In genomic region chr17:42183741-42184711, GRCh38 we compare ENCODE assay signal across 7 cellular contexts. TPM values are rescaled to one million over a fixed set of nuclear protein-coding genes. Genes with fewer than 3 reads are reported as not detected.
A peak's percentile ranks its signal among the peaks of the same experiment; 100 is the strongest.
DNase-seq lines count a peak whose midpoint lies in the region; ATAC-seq and TF ChIP-seq lines count a peak whose summit lies in the region.

No MANE protein-coding gene starts in this region.

- no peaks in the 10 kb centered on the region for H3K9me3 Mint-ChIP-seq in endothelial cell (ENCODE audit: unreplicated experiment)

- H3K4me1 Mint-ChIP-seq in endothelial cell (ENCODE audit: unreplicated experiment), result peaks cover 30% of the 10 kb centered on the region

- TF ChIP-seq POLR2A in GM18505 (IDR thresholded peaks at IDR 0.05; ENCODE audit: borderline replicate concordance, extremely low read depth, insufficient read depth, insufficient read length), result peak; percentile 71

- peak overlapping the region; percentile 83 for H3K4me3 Mint-ChIP-seq in endothelial cell (ENCODE audit: unreplicated experiment)

- ATAC-seq in GM18505 (IDR thresholded peaks at IDR 0.05; ENCODE audit: unreplicated experiment) (peak; percentile 49), HG03097 (IDR thresholded peaks at IDR 0.05; ENCODE audit: low FRiP score, unreplicated experiment) (peak; percentile 49)

- peak; percentile 93 for TF ChIP-seq CTCF in endothelial cell (IDR thresholded peaks at IDR 0.05; ENCODE audit: unreplicated experiment)

- DNase-seq in NCI-H526 treated with DMSO at 0.1 percent for 48 hours (lab: John Stamatoyannopoulos, UW) (peak; percentile 25), endothelial cell (ENCODE audit: low spot score) (peak; percentile 91), midbrain (lab: John Stamatoyannopoulos, UW) (peak; percentile 85)
- peak; percentile 35 to 37 for DNase-seq in activated CD8-positive, alpha-beta memory T cell treated with anti-CD3 and anti-CD28 coated beads for 4 hours (ENCODE audit: low read depth in 2 of 2)
- DNase-seq in stimulated activated CD8-positive, alpha-beta memory T cell treated with anti-CD3 and anti-CD28 coated beads, Interleukin-15, amount 100 ng/mL, for 4 hours (ENCODE audit: low read depth in 2 of 2), result peak; percentile 42 to 58

- H3K27me3 Mint-ChIP-seq in endothelial cell (ENCODE audit: unreplicated experiment), result peaks cover 10% of the 10 kb centered on the region

- peak overlapping the region; percentile 26 for H3K27ac Mint-ChIP-seq in endothelial cell (ENCODE audit: unreplicated experiment)

- H3K36me3 Mint-ChIP-seq in endothelial cell (ENCODE audit: low read depth, unreplicated experiment), result peaks cover 4% of the 10 kb centered on the region

RNA-seq across cellular contexts. Expression of gene HCRT, which starts 1.2 kb away (rescaled TPM):
- not detected for total RNA-seq in endothelial cell (ENCODE audit: unreplicated experiment)

RNA-seq across cellular contexts. Expression of gene KCNH4, which starts 3.1 kb away (rescaled TPM):
- 0.08 TPM for total RNA-seq in endothelial cell (ENCODE audit: unreplicated experiment)

RNA-seq across cellular contexts. Expression of gene GHDC, which starts 10.3 kb away (rescaled TPM):
- total RNA-seq in endothelial cell (ENCODE audit: unreplicated experiment), result 7.2 TPM

RNA-seq across cellular contexts. Expression of gene RAB5C, which starts 29.2 kb away (rescaled TPM):
- total RNA-seq in endothelial cell (ENCODE audit: unreplicated experiment), result 144 TPM

Comparison
In these comparisons a context has a peak if more than half of its experiments do, and no peak if none do; other contexts are left out.
1. Peak in every context shown above with its lines: DNase-seq and ATAC-seq.
2. DNase-seq: peak in every context shown above with its lines; median percentile 91 in endothelial cell; 85 in midbrain; 50 in stimulated activated CD8-positive, alpha-beta memory T cell treated with anti-CD3 and anti-CD28 coated beads, Interleukin-15, amount 100 ng/mL, for 4 hours; 36 in activated CD8-positive, alpha-beta memory T cell treated with anti-CD3 and anti-CD28 coated beads for 4 hours; 25 in NCI-H526 treated with DMSO at 0.1 percent for 48 hours.